8 cellular contexts compared by ENCODE assay signal in genomic region chr19:42269518-42270345, GRCh38. TPM values are rescaled to one million over a fixed set of nuclear protein-coding genes. Genes with fewer than 3 reads are reported as not detected.
DNase-seq lines count a peak whose midpoint lies in the region; ATAC-seq and TF ChIP-seq lines count a peak whose summit lies in the region.

No MANE protein-coding gene starts in this region.

- no peaks in the 10 kb centered on the region for H4K20me1 ChIP-seq in OCI-LY1 (ENCODE audit: insufficient read depth, low read length)

- CTCF ChIA-PET in CD8-positive, alpha-beta memory T cell (lab: Charles Lee) = interaction anchor here (0.9 to 2.5 kb wide), 6 partner anchors 10 to 161 kb away, joined by 3 to 33 read pairs (median 4); no protein-coding TSS in a partner anchor

- 39% methylated on average over 9 of the region's 9 CpGs for WGBS in esophagus muscularis mucosa

- ATAC-seq in HG03460 (IDR thresholded peaks at IDR 0.05; ENCODE audit: unreplicated experiment) = no peak
- no peak for ATAC-seq in GM21423 (IDR thresholded peaks at IDR 0.05; ENCODE audit: unreplicated experiment)

- H2AFZ ChIP-seq in OCI-LY1 (ENCODE audit: low read length) = no peak overlapping the region

- no peaks in the 10 kb centered on the region for H3K27me3 ChIP-seq in CD8-positive, alpha-beta memory T cell (ENCODE audit: insufficient read depth, low read length, poor library complexity, severe bottlenecking)
- H3K27me3 ChIP-seq in OCI-LY1 (ENCODE audit: insufficient read depth, low read length) (no peaks in the 10 kb centered on the region), esophagus muscularis mucosa (no peaks in the 10 kb centered on the region)

- H3K9ac ChIP-seq in OCI-LY1 (ENCODE audit: low read length) = peak overlapping the region; percentile 72

- H3K4me1 ChIP-seq in CD8-positive, alpha-beta memory T cell (ENCODE audit: insufficient read depth, low read length) = peaks cover 29% of the 10 kb centered on the region
- H3K4me1 ChIP-seq in OCI-LY1 (ENCODE audit: insufficient read depth, low read length, severe bottlenecking) = peaks cover 30% of the 10 kb centered on the region
- peaks cover 25 to 56% (median 49%) of the 10 kb centered on the region in 4 donors for H3K4me1 ChIP-seq in esophagus muscularis mucosa

- H3F3A ChIP-seq in OCI-LY1 (ENCODE audit: insufficient read depth, low read length) = no peaks in the 10 kb centered on the region

- H3K36me3 Mint-ChIP-seq in CD8-positive, alpha-beta memory T cell = peaks cover 0 to 30% (median 2%) of the 10 kb centered on the region in 3 donors
- peaks cover 10% of the 10 kb centered on the region for H3K36me3 Mint-ChIP-seq in osteocyte (ENCODE audit: unreplicated experiment)

- H3K27ac ChIP-seq in CD8-positive, alpha-beta memory T cell (ENCODE audit: low read depth, low read length) = peak overlapping the region; percentile 94
- H3K27ac ChIP-seq in OCI-LY1 (ENCODE audit: low read depth, low read length, poor library complexity, severe bottlenecking) = peak overlapping the region; percentile 89
- peak overlapping the region; percentile 93 to 96 (median 94) for H3K27ac ChIP-seq in esophagus muscularis mucosa (replicated peaks in 1 of 4)

- H3K4me3 ChIP-seq in CD8-positive, alpha-beta memory T cell (ENCODE audit: low read length) = peak overlapping the region; percentile 66
- H3K4me3 ChIP-seq in OCI-LY1 (ENCODE audit: low read depth, low read length, poor library complexity, severe bottlenecking) (peak overlapping the region; percentile 81), esophagus muscularis mucosa (peak overlapping the region; percentile 67 to 77 (median 72))

- peak overlapping the region in 6 of 8 donors; percentile 95 to 100 (median 98) for H3K27ac Mint-ChIP-seq in CD8-positive, alpha-beta memory T cell
- peak overlapping the region; percentile 93 for H3K27ac Mint-ChIP-seq in osteocyte (ENCODE audit: unreplicated experiment)

- peak in 1 of 5 donors; percentile 48 for DNase-seq in CD8-positive, alpha-beta memory T cell
- DNase-seq in esophagus muscularis mucosa (ENCODE audit: extremely low spot score) (no peak), osteocyte (ENCODE audit: extremely low spot score, unreplicated experiment) (no peak), RPMI8226 (no peak), SW480 (ENCODE audit: low spot score) (no peak)

- peak overlapping the region; percentile 79 for H3K4me2 ChIP-seq in OCI-LY1 (ENCODE audit: low read length)

- POLR2A ChIA-PET in CD8-positive, alpha-beta memory T cell (lab: Charles Lee) = interaction anchor here (0.6 to 2.5 kb wide), 11 partner anchors 10 to 49 kb away, joined by 3 to 13 read pairs (median 5); partner anchors contain the start of genes GSK3A and ZNF526

- no peak for TF ChIP-seq EP300 in esophagus muscularis mucosa (IDR thresholded peaks at IDR 0.05)

- H3K9me2 ChIP-seq in OCI-LY1 (ENCODE audit: low read depth, low read length) = no peaks in the 10 kb centered on the region

- intact Hi-C loops in esophagus muscularis mucosa (cut with DNase I) = no loop called here

- no peaks in the 10 kb centered on the region for H3K79me2 ChIP-seq in OCI-LY1 (ENCODE audit: insufficient read depth, low read length)

- no peak for TF ChIP-seq POLR2A in esophagus muscularis mucosa (IDR thresholded peaks at IDR 0.05; ENCODE audit: low read depth)

- H3K9me3 Mint-ChIP-seq in CD8-positive, alpha-beta memory T cell = no peaks in the 10 kb centered on the region
- H3K9me3 Mint-ChIP-seq in osteocyte (ENCODE audit: unreplicated experiment) = no peaks in the 10 kb centered on the region

- H3K4me1 Mint-ChIP-seq in CD8-positive, alpha-beta memory T cell = peaks cover 21 to 35% (median 31%) of the 10 kb centered on the region in 3 donors
- H3K4me1 Mint-ChIP-seq in osteocyte (ENCODE audit: unreplicated experiment) = peaks cover 34% of the 10 kb centered on the region

- H3K9me3 ChIP-seq in CD8-positive, alpha-beta memory T cell (ENCODE audit: low read length) = no peaks in the 10 kb centered on the region
- H3K9me3 ChIP-seq in OCI-LY1 (ENCODE audit: low read length) = no peaks in the 10 kb centered on the region
- no peaks in the 10 kb centered on the region for H3K9me3 ChIP-seq in esophagus muscularis mucosa

- no peak for TF ChIP-seq CTCF in OCI-LY1 (IDR thresholded peaks at IDR 0.05; ENCODE audit: low read length)
- no peak for TF ChIP-seq CTCF in esophagus muscularis mucosa (IDR thresholded peaks at IDR 0.05)
- no peak for TF ChIP-seq CTCF in osteocyte (IDR thresholded peaks at IDR 0.05)

- H3K27me3 Mint-ChIP-seq in CD8-positive, alpha-beta memory T cell = peaks cover 0 to 4% of the 10 kb centered on the region in 2 donors
- no peaks in the 10 kb centered on the region for H3K27me3 Mint-ChIP-seq in osteocyte (ENCODE audit: unreplicated experiment)

- H3K4me3 Mint-ChIP-seq in CD8-positive, alpha-beta memory T cell = peak overlapping the region in 3 of 7 donors; percentile 83 to 91 (median 89)
- H3K4me3 Mint-ChIP-seq in osteocyte (ENCODE audit: unreplicated experiment) = peak overlapping the region; percentile 84

- H3K36me3 ChIP-seq in CD8-positive, alpha-beta memory T cell (ENCODE audit: insufficient read depth, low read length) = peaks cover 5% of the 10 kb centered on the region
- H3K36me3 ChIP-seq in OCI-LY1 (ENCODE audit: insufficient read depth, low read length) = peaks cover 4% of the 10 kb centered on the region; the same call in 1 of the 2 replicates
- peaks cover 21 to 33% (median 32%) of the 10 kb centered on the region in 4 donors for H3K36me3 ChIP-seq in esophagus muscularis mucosa

RNA-seq across cellular contexts. Expression of gene CIC, which starts 0.7 kb away (rescaled TPM):
- 10 to 100 TPM; 53.9 to 60.4 TPM for total RNA-seq in CD8-positive, alpha-beta memory T cell
- polyA plus RNA-seq in CD8-positive, alpha-beta memory T cell = 2.7 TPM
- total RNA-seq in esophagus muscularis mucosa = 10 to 100 TPM; 37.8 to 74.2 (median 56.3) TPM
- total RNA-seq in osteocyte = 115 and 122 TPM in 2 replicates

RNA-seq across cellular contexts. Expression of gene ERF, which starts 14.8 kb away (rescaled TPM):
- 10 to 100 TPM; 58.7 to 64.7 TPM for total RNA-seq in CD8-positive, alpha-beta memory T cell
- 5.1 TPM for polyA plus RNA-seq in CD8-positive, alpha-beta memory T cell
- 10 to 100 TPM; 16.6 to 38.8 (median 35.5) TPM for total RNA-seq in esophagus muscularis mucosa
- total RNA-seq in osteocyte = 66.8 and 75.3 TPM in 2 replicates

RNA-seq across cellular contexts. Expression of gene GSK3A, which starts 27.3 kb away (rescaled TPM):
- total RNA-seq in CD8-positive, alpha-beta memory T cell = 10 to 100 TPM; 52.9 to 53.5 TPM
- 23.8 TPM for polyA plus RNA-seq in CD8-positive, alpha-beta memory T cell
- 10 to 100 TPM; 33.8 to 46.1 (median 41.8) TPM for total RNA-seq in esophagus muscularis mucosa
- total RNA-seq in osteocyte = 45.4 and 52.3 TPM in 2 replicates

RNA-seq across cellular contexts. Expression of gene PRR19, which starts 32.2 kb away (rescaled TPM):
- 1 to 10 TPM in 1 of 2 experiments, under 1 TPM in 1; 0.73 to 1.0 TPM for total RNA-seq in CD8-positive, alpha-beta memory T cell
- polyA plus RNA-seq in CD8-positive, alpha-beta memory T cell = 0.64 TPM
- total RNA-seq in esophagus muscularis mucosa (under 1 TPM in 2 of 4 donors, not detected in 2; 0.17 to 0.50 TPM), osteocyte (2.0 and 2.2 TPM in 2 replicates)

RNA-seq across cellular contexts. Expression of gene PAFAH1B3, which starts 32.7 kb away (rescaled TPM):
- 10 to 100 TPM; 48.1 to 48.9 TPM for total RNA-seq in CD8-positive, alpha-beta memory T cell
- 36.9 TPM for polyA plus RNA-seq in CD8-positive, alpha-beta memory T cell
- 1 to 10 TPM in 3 of 4 donors, under 1 TPM in 1; 0.83 to 8.6 (median 7.2) TPM for total RNA-seq in esophagus muscularis mucosa
- 44.4 and 47.2 TPM in 2 replicates for total RNA-seq in osteocyte
